Comparison of ENCODE assay signal across 8 cellular contexts in genomic region chr17:68085751-68086445, GRCh38. TPM values are rescaled to one million over a fixed set of nuclear protein-coding genes. Genes with fewer than 3 reads are reported as not detected.
A peak's percentile ranks its signal among the peaks of the same experiment; 100 is the strongest.
DNase-seq lines count a peak whose midpoint lies in the region; ATAC-seq and TF ChIP-seq lines count a peak whose summit lies in the region.

No MANE protein-coding gene starts in this region.

- peak overlapping the region; percentile 32 for H3K27ac Mint-ChIP-seq in activated CD4-positive, alpha-beta T cell treated with anti-CD3 and anti-CD28 coated beads for 36 hours
- no peak overlapping the region for H3K27ac Mint-ChIP-seq in mesothelial cell of epicardium

- DNase-seq in activated CD4-positive, alpha-beta T cell treated with anti-CD3 and anti-CD28 coated beads for 36 hours = no peak
- no peak for DNase-seq in activated CD4-positive, alpha-beta T cell treated with anti-CD3 and anti-CD28 coated beads, Interleukin-2, amount 50 U/mL, for 4 hours
- peak; percentile 71 to 72 for DNase-seq in NOMO-1 (lab: John Stamatoyannopoulos, UW; ENCODE audit: unreplicated experiment in 2 of 2)
- DNase-seq in dermis blood vessel endothelial cell = peak; percentile 7
- no peak for DNase-seq in sciatic nerve (ENCODE audit: low spot score)
- no peak for DNase-seq in prostate gland (ENCODE audit: low spot score)
- DNase-seq in SJCRH30 = no peak
- DNase-seq in mesothelial cell of epicardium (ENCODE audit: low spot score in 2 of 2, unreplicated experiment in 2 of 2) = no peak

- POLR2A ChIA-PET in activated CD4-positive, alpha-beta T cell treated with anti-CD3 and anti-CD28 coated beads for 36 hours (lab: Charles Lee) = interaction anchor here (0.7 kb wide), 1 partner anchor 39 kb away, joined by 3 read pairs; no protein-coding TSS in a partner anchor

- H3K4me1 ChIP-seq in prostate gland (replicated peaks) (no peaks in the 10 kb centered on the region), SJCRH30 (no peaks in the 10 kb centered on the region)

- no peaks in the 10 kb centered on the region for H3K9me3 Mint-ChIP-seq in activated CD4-positive, alpha-beta T cell treated with anti-CD3 and anti-CD28 coated beads for 36 hours (ENCODE audit: low read depth)
- H3K9me3 Mint-ChIP-seq in mesothelial cell of epicardium = peaks cover 5% of the 10 kb centered on the region

- 67% methylated on average over 8 of the region's 8 CpGs for WGBS in prostate gland

- H3K4me3 ChIP-seq in prostate gland (no peak overlapping the region), SJCRH30 (no peak overlapping the region)

- H3K36me3 Mint-ChIP-seq in activated CD4-positive, alpha-beta T cell treated with anti-CD3 and anti-CD28 coated beads for 36 hours (ENCODE audit: low read depth) = no peaks in the 10 kb centered on the region
- no peaks in the 10 kb centered on the region for H3K36me3 Mint-ChIP-seq in mesothelial cell of epicardium

- H3K9me3 ChIP-seq in prostate gland (no peaks in the 10 kb centered on the region), SJCRH30 (replicated peaks) (no peaks in the 10 kb centered on the region)

- H3K27me3 Mint-ChIP-seq in activated CD4-positive, alpha-beta T cell treated with anti-CD3 and anti-CD28 coated beads for 36 hours = no peaks in the 10 kb centered on the region
- H3K27me3 Mint-ChIP-seq in mesothelial cell of epicardium (ENCODE audit: low read depth) = no peaks in the 10 kb centered on the region

- TF ChIP-seq CTCF in prostate gland (IDR thresholded peaks at IDR 0.05) (no peak), mesothelial cell of epicardium (IDR thresholded peaks at IDR 0.05; ENCODE audit: unreplicated experiment) (no peak)

- no peak for TF ChIP-seq POLR2A in prostate gland (IDR thresholded peaks at IDR 0.05)

- CTCF ChIA-PET in activated CD4-positive, alpha-beta T cell treated with anti-CD3 and anti-CD28 coated beads for 36 hours (lab: Charles Lee) = no interaction called here

- H3K4me3 Mint-ChIP-seq in activated CD4-positive, alpha-beta T cell treated with anti-CD3 and anti-CD28 coated beads for 36 hours = peak overlapping the region; percentile 23
- no peak overlapping the region for H3K4me3 Mint-ChIP-seq in mesothelial cell of epicardium

- intact Hi-C loops in activated CD4-positive, alpha-beta T cell treated with anti-CD3 and anti-CD28 coated beads for 36 hours (cut with DNase I, micrococcal nuclease) = no loop called here
- intact Hi-C loops in sciatic nerve (cut with DNase I) (no loop called here), prostate gland (cut with DNase I) (no loop called here)

- peak; percentile 34 for ATAC-seq in activated CD4-positive, alpha-beta T cell treated with anti-CD3 and anti-CD28 coated beads for 36 hours
- ATAC-seq in sciatic nerve = peak; percentile 22

- H3K27ac ChIP-seq in prostate gland (no peak overlapping the region), SJCRH30 (no peak overlapping the region)

- H3K36me3 ChIP-seq in prostate gland (no peaks in the 10 kb centered on the region), SJCRH30 (no peaks in the 10 kb centered on the region)

- peaks cover 42% of the 10 kb centered on the region for H3K4me1 Mint-ChIP-seq in activated CD4-positive, alpha-beta T cell treated with anti-CD3 and anti-CD28 coated beads for 36 hours
- peaks cover 8% of the 10 kb centered on the region for H3K4me1 Mint-ChIP-seq in mesothelial cell of epicardium

- H3K27me3 ChIP-seq in prostate gland (replicated peaks; ENCODE audit: insufficient read depth) (no peaks in the 10 kb centered on the region), SJCRH30 (no peaks in the 10 kb centered on the region)

RNA-seq across cellular contexts. Expression of gene KPNA2, which starts 50.4 kb away (rescaled TPM):
- total RNA-seq in activated CD4-positive, alpha-beta T cell treated with anti-CD3 and anti-CD28 coated beads for 36 hours = 100 to 1,000 TPM; 186 to 190 TPM
- total RNA-seq in dermis blood vessel endothelial cell (96.5 and 179 TPM in 2 replicates), sciatic nerve (15.0 TPM), prostate gland (10 to 100 TPM; 13.4 to 68.4 TPM), mesothelial cell of epicardium (99.8 to 101 TPM (median 100 TPM) in 3 replicates)
- 325 and 342 TPM in 2 replicates for total RNA-seq in SJCRH30 (2014; rRNA removed; shearing (Covaris generic))

Comparison
In these comparisons a context has a peak if more than half of its experiments do, and no peak if none do; other contexts are left out.
1. DNase-seq: peak in NOMO-1 (2 of 2) and dermis blood vessel endothelial cell (single experiment); none in activated CD4-positive, alpha-beta T cell treated with anti-CD3 and anti-CD28 coated beads for 36 hours (single experiment), activated CD4-positive, alpha-beta T cell treated with anti-CD3 and anti-CD28 coated beads, Interleukin-2, amount 50 U/mL, for 4 hours (0 of 2), sciatic nerve (single experiment), prostate gland (single experiment), SJCRH30 (0 of 2) and mesothelial cell of epicardium (0 of 2).